5 cellular contexts compared by ENCODE assay signal in the genomic region with DNA sequence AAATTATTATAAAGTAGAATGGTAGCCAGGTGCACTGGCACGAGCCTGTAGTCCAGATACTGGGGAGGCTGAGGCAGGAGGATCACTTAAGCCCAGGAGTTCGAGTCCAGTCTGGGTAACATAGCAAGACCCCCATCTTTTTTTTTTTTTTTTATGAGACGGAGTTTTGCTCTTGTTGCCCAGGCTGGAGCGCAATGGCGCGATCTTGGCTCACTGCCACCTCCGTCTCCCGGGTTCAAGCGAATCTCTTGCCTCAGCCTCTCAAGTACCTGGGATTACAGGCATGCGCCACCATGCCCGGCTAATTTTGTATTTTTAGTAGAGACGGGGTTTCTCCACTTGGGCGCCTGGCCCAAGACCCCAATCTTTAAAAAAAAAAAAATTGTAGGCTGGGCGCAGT. TPM values are rescaled to one million over a fixed set of nuclear protein-coding genes. Genes with fewer than 3 reads are reported as not detected.
"Had no signal": no experiment of that assay in that cellular context is flagged by ENCODE, and none has a peak within 500 bp of the region (broad histone marks: within the 10 kb centered on the region; RNA-seq: fewer than 3 reads in every experiment).

No MANE protein-coding gene starts in this region.

RNA-seq across cellular contexts. Expression of gene CKM, which starts 10.4 kb away (rescaled TPM):
- total RNA-seq: H4, H7, HFFc6, HT1080, IMR-90 had no signal
- polyA plus RNA-seq: IMR-90 had no signal

RNA-seq across cellular contexts. Expression of gene KLC3, which starts 28.3 kb away (rescaled TPM):
- total RNA-seq: H4, HFFc6 had no signal
